In the genomic region with DNA sequence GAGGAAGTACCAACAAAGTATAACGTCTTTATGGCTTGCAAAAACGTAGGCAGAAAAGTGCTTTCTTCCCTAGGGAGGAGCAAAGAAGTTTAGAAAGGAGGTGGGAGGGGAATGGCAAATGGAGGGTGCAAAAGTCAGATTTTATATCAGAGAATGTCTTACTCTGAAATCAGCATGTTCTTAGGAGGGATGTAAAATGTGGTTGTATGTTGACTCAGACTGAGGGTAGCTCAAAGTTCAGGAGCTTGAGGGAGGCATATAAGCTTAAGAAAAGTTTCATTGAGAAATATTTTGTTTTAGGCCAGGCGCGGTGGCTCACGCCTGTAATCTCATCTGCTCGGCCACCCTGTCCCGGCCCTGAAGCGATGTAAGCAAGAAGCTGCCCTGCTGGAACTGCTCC, we compare ENCODE assay signal across 10 cellular contexts. TPM values are rescaled to one million over a fixed set of nuclear protein-coding genes. Genes with fewer than 3 reads are reported as not detected.
DNase-seq lines count a peak whose midpoint lies in the region; ATAC-seq and TF ChIP-seq lines count a peak whose summit lies in the region.
"Had no signal": no experiment of that assay in that cellular context is flagged by ENCODE, and none has a peak within 500 bp of the region (broad histone marks: within the 10 kb centered on the region; RNA-seq: fewer than 3 reads in every experiment).

No MANE protein-coding gene starts in this region.

- peak overlapping the region; percentile 99 for H2AFZ ChIP-seq in GM23248

- H3K36me3 ChIP-seq in GM23248 (ENCODE audit: low read depth), result no peaks in the 10 kb centered on the region
- no peaks in the 10 kb centered on the region for H3K36me3 ChIP-seq in adipocyte (ENCODE audit: control insufficient read depth, insufficient read depth, low read length, severe bottlenecking)
- no peaks in the 10 kb centered on the region for H3K36me3 ChIP-seq in lower lobe of right lung

- no peaks in the 10 kb centered on the region for H3K9me2 ChIP-seq in GM23248 (ENCODE audit: insufficient read depth)

- H3K4me2 ChIP-seq in GM23248 (ENCODE audit: unreplicated experiment), result peak overlapping the region; percentile 99

- WGBS in GM23248 (ENCODE audit: low coverage in 1 of 2, low lambda C conversion rate in 2 of 2, missing lambda C conversion rate in 2 of 2), 2 experiments, result 47 to 50% methylated on average over 8 of the region's 8 CpGs

- H3K9me3 ChIP-seq in GM23248 (ENCODE audit: low read depth) (no peaks in the 10 kb centered on the region), adipocyte (ENCODE audit: control insufficient read depth, low read length) (peaks cover 6% of the 10 kb centered on the region), lower lobe of right lung (no peaks in the 10 kb centered on the region)

- no peak for DNase-seq in AG04449 (ENCODE audit: low read depth, low spot score)
- peak; percentile 14 for DNase-seq in GM23248
- peak; percentile 7 for DNase-seq in adipocyte (ENCODE audit: low read depth)
- DNase-seq in lower lobe of right lung, result no peak
- no peak for DNase-seq in NCI-H82 (lab: John Stamatoyannopoulos, UW)
- DNase-seq: activated effector memory CD4-positive, alpha-beta T cell treated with Interleukin-2 at 50 U/mL for 16 hours; NCI-H524 treated with DMSO at 0.1 percent for 48 hours had no signal

- H4K20me1 ChIP-seq in GM23248 (ENCODE audit: insufficient read depth), result no peaks in the 10 kb centered on the region

- H3K9ac ChIP-seq in GM23248 (peak overlapping the region; percentile 74), adipocyte (ENCODE audit: low read length) (no peak overlapping the region)

- H3K27me3 ChIP-seq in GM23248 (replicated peaks; ENCODE audit: insufficient read depth), result no peaks in the 10 kb centered on the region
- H3K27me3 ChIP-seq in adipocyte (replicated peaks; ENCODE audit: control insufficient read depth, insufficient read depth, low read length), result no peaks in the 10 kb centered on the region
- H3K27me3 ChIP-seq in lower lobe of right lung (ENCODE audit: low read depth), result no peaks in the 10 kb centered on the region

- peak overlapping the region; percentile 4; the same call in 1 of the 2 replicates for H3K4me3 ChIP-seq in AG04449 (ENCODE audit: low read depth, low read length)
- peak overlapping the region; percentile 94 for H3K4me3 ChIP-seq in GM23248
- no peak overlapping the region for H3K4me3 ChIP-seq in adipocyte (ENCODE audit: low read length)
- H3K4me3 ChIP-seq in lower lobe of right lung, result peak overlapping the region; percentile 60

- no peak overlapping the region for H3K27ac ChIP-seq in GM23248
- H3K27ac ChIP-seq in lower lobe of right lung, result no peak overlapping the region

- peaks cover 12% of the 10 kb centered on the region for H3F3A ChIP-seq in GM23248 (ENCODE audit: insufficient read depth)

- in situ Hi-C loops in GM23248 (cut with MboI), result no loop called here

- CTCF ChIA-PET in AG04449 (lab: Yijun Ruan, JAX), result no interaction called here

- peaks cover 11% of the 10 kb centered on the region; the same call in 1 of the 2 replicates for H3K79me2 ChIP-seq in GM23248 (ENCODE audit: insufficient read depth)

- POLR2A ChIA-PET in AG04449 (lab: Yijun Ruan, JAX), result no interaction called here

- no peak for TF ChIP-seq CTCF in AG04449 (IDR thresholded peaks at IDR 0.05; ENCODE audit: insufficient read depth, low read length, missing control alignments)
- no peak for TF ChIP-seq CTCF in lower lobe of right lung (IDR thresholded peaks at IDR 0.05)

- intact Hi-C loops in lower lobe of right lung (cut with DNase I), result no loop called here

- H3K4me1 ChIP-seq in GM23248 (ENCODE audit: insufficient read depth) (peaks cover 5% of the 10 kb centered on the region; the same call in 1 of the 2 replicates), adipocyte (ENCODE audit: control insufficient read depth, insufficient read depth, low read length) (peaks cover 3% of the 10 kb centered on the region), lower lobe of right lung (no peaks in the 10 kb centered on the region)

- ATAC-seq in lower lobe of right lung, result no peak
- ATAC-seq in GM18511 (IDR thresholded peaks at IDR 0.05; ENCODE audit: unreplicated experiment), result no peak
- ATAC-seq in GM19328 (IDR thresholded peaks at IDR 0.05; ENCODE audit: unreplicated experiment), result no peak
- no peak for ATAC-seq in HG02970 (IDR thresholded peaks at IDR 0.05; ENCODE audit: low FRiP score, unreplicated experiment)

RNA-seq across cellular contexts. Expression of a gene that starts 1.7 kb away (rescaled TPM):
- total RNA-seq in GM23248 (2014; rRNA removed; shearing (Covaris generic)), result 1.8 and 3.0 TPM in 2 replicates
- 0.96 and 1.6 TPM in 2 replicates for polyA plus RNA-seq in GM23248 (2016; fragmentation: Nextera tagmentation; extraction: Ambion mirVana)
- total RNA-seq in lower lobe of right lung, result 5.5 TPM

RNA-seq across cellular contexts. Expression of a gene that starts 40.2 kb away (rescaled TPM):
- total RNA-seq in GM23248 (2014; rRNA removed; shearing (Covaris generic)), result 2.4 and 3.0 TPM in 2 replicates
- polyA plus RNA-seq in GM23248 (2016; fragmentation: Nextera tagmentation; extraction: Ambion mirVana), result 3.8 and 4.9 TPM in 2 replicates
- 4.6 TPM for total RNA-seq in lower lobe of right lung

Comparison
In these comparisons a context has a peak if more than half of its experiments do, and no peak if none do; other contexts are left out.
1. DNase-seq: peak in GM23248 (single experiment) and adipocyte (single experiment); none in AG04449 (single experiment), lower lobe of right lung (single experiment) and NCI-H82 (single experiment).